1 cellular context compared by ENCODE assay signal in the genomic region with DNA sequence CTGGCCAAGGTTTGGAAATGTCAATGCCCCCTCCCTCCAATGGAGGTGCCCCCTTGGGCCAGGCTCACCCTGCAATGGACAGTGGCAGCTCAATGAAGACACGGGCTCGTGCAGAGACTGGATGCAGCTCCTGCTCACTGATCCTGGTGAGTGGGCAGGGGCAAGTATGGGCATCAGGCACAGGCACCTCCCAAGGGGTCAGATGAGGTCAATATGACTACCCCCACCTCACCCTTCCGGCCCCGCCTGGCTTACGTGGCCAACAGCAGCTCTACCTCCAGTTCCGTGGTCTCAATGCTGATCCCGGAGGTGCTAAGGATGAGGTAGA.
TF ChIP-seq lines count a peak whose summit lies in the region.

No MANE protein-coding gene starts in this region.

TF ChIP-seq in IMR-90, 13 proteins besides CTCF, POLR2A, EP300 and RAD21:
- TF ChIP-seq, protein P1, sequence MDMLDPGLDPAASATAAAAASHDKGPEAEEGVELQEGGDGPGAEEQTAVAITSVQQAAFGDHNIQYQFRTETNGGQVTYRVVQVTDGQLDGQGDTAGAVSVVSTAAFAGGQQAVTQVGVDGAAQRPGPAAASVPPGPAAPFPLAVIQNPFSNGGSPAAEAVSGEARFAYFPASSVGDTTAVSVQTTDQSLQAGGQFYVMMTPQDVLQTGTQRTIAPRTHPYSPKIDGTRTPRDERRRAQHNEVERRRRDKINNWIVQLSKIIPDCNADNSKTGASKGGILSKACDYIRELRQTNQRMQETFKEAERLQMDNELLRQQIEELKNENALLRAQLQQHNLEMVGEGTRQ (IDR thresholded peaks at IDR 0.05; ENCODE audit: low read depth, low read length): no peak
- TF ChIP-seq MAZ (IDR thresholded peaks at IDR 0.05; ENCODE audit: borderline replicate concordance, low read depth, low read length) (no peak), NFE2L2 (IDR thresholded peaks at IDR 0.05; ENCODE audit: low read depth, low read length) (no peak), RFX5 (IDR thresholded peaks at IDR 0.05; ENCODE audit: low read depth, low read length) (no peak), RCOR1 (IDR thresholded peaks at IDR 0.05; ENCODE audit: insufficient replicate concordance, low read length) (no peak), BHLHE40 (IDR thresholded peaks at IDR 0.05; ENCODE audit: low read depth, low read length) (no peak), MAFK (IDR thresholded peaks at IDR 0.05; ENCODE audit: low read depth, low read length) (no peak), CEBPB (IDR thresholded peaks at IDR 0.05; ENCODE audit: low read depth, low read length) (no peak), SMC3 (IDR thresholded peaks at IDR 0.05; ENCODE audit: low read depth, low read length) (no peak), CHD1 (IDR thresholded peaks at IDR 0.05; ENCODE audit: low read depth, low read length) (no peak), MXI1 (IDR thresholded peaks at IDR 0.05; ENCODE audit: borderline replicate concordance, low read depth, low read length) (no peak), FOS (IDR thresholded peaks at IDR 0.05; ENCODE audit: low read depth, low read length) (no peak)
- TF ChIP-seq, protein P2, sequence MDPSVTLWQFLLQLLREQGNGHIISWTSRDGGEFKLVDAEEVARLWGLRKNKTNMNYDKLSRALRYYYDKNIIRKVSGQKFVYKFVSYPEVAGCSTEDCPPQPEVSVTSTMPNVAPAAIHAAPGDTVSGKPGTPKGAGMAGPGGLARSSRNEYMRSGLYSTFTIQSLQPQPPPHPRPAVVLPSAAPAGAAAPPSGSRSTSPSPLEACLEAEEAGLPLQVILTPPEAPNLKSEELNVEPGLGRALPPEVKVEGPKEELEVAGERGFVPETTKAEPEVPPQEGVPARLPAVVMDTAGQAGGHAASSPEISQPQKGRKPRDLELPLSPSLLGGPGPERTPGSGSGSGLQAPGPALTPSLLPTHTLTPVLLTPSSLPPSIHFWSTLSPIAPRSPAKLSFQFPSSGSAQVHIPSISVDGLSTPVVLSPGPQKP (IDR thresholded peaks at IDR 0.05; ENCODE audit: borderline replicate concordance, low read depth, low read length): no peak
